ENCODE assay signal across 8 cellular contexts in the genomic region with DNA sequence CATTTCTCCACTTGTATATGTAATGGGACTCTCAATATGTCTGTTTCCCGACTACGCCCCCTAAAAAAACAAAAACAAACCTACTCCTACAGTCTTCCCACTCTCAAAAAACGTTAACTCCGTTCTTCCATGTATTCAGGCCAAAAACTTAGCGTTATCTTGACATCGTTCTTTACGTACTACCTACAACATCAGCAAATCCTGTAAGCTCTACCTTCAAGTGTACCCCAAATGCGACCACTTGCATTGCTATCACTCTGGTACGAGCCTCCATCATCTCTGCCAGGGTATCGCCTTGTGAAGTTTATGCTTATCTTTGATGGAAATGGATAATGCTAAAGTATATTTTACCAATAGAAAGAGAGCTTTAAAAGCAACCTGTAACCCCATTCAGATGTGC.
DNase-seq lines count a peak whose midpoint lies in the region; ATAC-seq, FAIRE-seq and TF ChIP-seq lines count a peak whose summit lies in the region.

No MANE protein-coding gene starts in this region.

- TF ChIP-seq CTCF in HL-60 (IDR thresholded peaks at IDR 0.05; ENCODE audit: insufficient read depth, low read length) (no peak), choroid plexus epithelial cell (conservative IDR thresholded peaks at IDR 0.05; ENCODE audit: low read depth, low read length) (no peak)

- H3K27me3 ChIP-seq in ACC112 (ENCODE audit: insufficient read depth, low read length) = no peaks in the 10 kb centered on the region
- H3K27me3 ChIP-seq in HL-60 (ENCODE audit: insufficient read depth, poor library complexity, severe bottlenecking) = no peaks in the 10 kb centered on the region
- H3K27me3 ChIP-seq in mucosa of rectum (ENCODE audit: control insufficient read depth in 2 of 2, insufficient read depth in 2 of 2, low read length in 2 of 2) = no peaks in the 10 kb centered on the region

- no peak for FAIRE-seq in HTR-8/SVneo (lab: Jason Lieb, UNC)

- DNase-seq in HL-60 (ENCODE audit: low read depth in 1 of 2, low spot score in 1 of 2) (no peak), choroid plexus epithelial cell (ENCODE audit: low read depth) (no peak), activated T-cell treated with anti-CD3 and anti-CD28 coated beads for 4 hours (no peak), HTR-8/SVneo (ENCODE audit: insufficient read length, low spot score) (no peak)
- no peak for DNase-seq in activated T-cell treated with anti-CD3 and anti-CD28 coated beads, Interleukin-2, amount 50 U/mL, for 48 hours

- H3K9ac ChIP-seq in mucosa of rectum (ENCODE audit: low read depth in 1 of 2, low read length in 2 of 2) = peak overlapping the region; percentile 78 to 93

- peak overlapping the region; percentile 5; the same call in 1 of the 2 replicates for H3K27ac ChIP-seq in ACC112 (ENCODE audit: low read depth, low read length)
- peak overlapping the region; percentile 69 for H3K27ac ChIP-seq in HL-60 (replicated peaks)
- H3K27ac ChIP-seq in mucosa of rectum (ENCODE audit: low read depth in 2 of 2, low read length in 2 of 2) = peak overlapping the region; percentile 83 to 86

- no peak for ATAC-seq in GM18909 (IDR thresholded peaks at IDR 0.05; ENCODE audit: poor library complexity, unreplicated experiment)

- peak overlapping the region; percentile 95 for H3K4me3 ChIP-seq in ACC112 (ENCODE audit: low read depth, low read length)
- peak overlapping the region; percentile 80 for H3K4me3 ChIP-seq in HL-60 (replicated peaks; ENCODE audit: insufficient read depth, low read length)
- peak overlapping the region; percentile 93 for H3K4me3 ChIP-seq in choroid plexus epithelial cell (ENCODE audit: low read depth, low read length)
- H3K4me3 ChIP-seq in mucosa of rectum (ENCODE audit: low read length in 2 of 2) = peak overlapping the region; percentile 98 to 100

- H3K79me2 ChIP-seq in ACC112 (ENCODE audit: control insufficient read depth, insufficient read depth, low read length, unreplicated experiment) = peaks cover 24% of the 10 kb centered on the region

- H3K4me1 ChIP-seq in ACC112 (ENCODE audit: control insufficient read depth, insufficient read depth, low read length, unreplicated experiment) (peaks cover 25% of the 10 kb centered on the region), mucosa of rectum (ENCODE audit: control insufficient read depth in 2 of 2, insufficient read depth in 2 of 2, low read length in 2 of 2) (peaks cover 9 to 15% of the 10 kb centered on the region in 2 donors)

- H3K36me3 ChIP-seq in ACC112 (ENCODE audit: insufficient read depth, low read length) = peaks cover 23% of the 10 kb centered on the region; the same call in 1 of the 2 replicates
- H3K36me3 ChIP-seq in mucosa of rectum (ENCODE audit: control insufficient read depth in 2 of 2, insufficient read depth in 2 of 2, low read length in 2 of 2) = peaks cover 6 to 9% of the 10 kb centered on the region in 2 donors

- peak overlapping the region; percentile 89 for H2AFZ ChIP-seq in ACC112 (ENCODE audit: low read length, unreplicated experiment)

- no peaks in the 10 kb centered on the region for H3K9me3 ChIP-seq in mucosa of rectum (ENCODE audit: control insufficient read depth in 2 of 2, low read length in 2 of 2)

Comparison
In these comparisons a context has a peak if more than half of its experiments do, and no peak if none do; other contexts are left out.
1. H3K27ac ChIP-seq: peak in every context shown above with its lines; median percentile 84 in mucosa of rectum; 69 in HL-60; 5 in ACC112.